In the genomic region with DNA sequence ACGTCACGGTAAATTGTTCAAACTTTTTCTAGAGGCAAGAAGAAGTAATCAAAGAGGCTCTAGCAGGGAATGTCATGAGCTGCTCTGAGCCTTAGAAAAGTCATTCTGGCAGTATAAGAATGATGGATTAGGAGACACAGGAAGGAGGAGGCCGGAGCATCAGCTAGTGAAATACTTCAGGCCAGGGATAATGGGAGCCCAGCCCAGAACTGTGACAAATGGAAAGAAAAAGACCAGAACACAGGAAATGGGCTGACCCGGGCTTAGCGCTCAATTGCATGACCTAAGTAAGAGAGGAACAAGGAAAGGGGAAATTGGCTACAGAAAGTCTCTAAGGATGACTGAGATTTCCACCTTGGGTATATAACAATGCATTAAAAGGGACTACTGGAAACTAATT, we compare ENCODE assay signal across 12 cellular contexts.
DNase-seq lines count a peak whose midpoint lies in the region; ATAC-seq and TF ChIP-seq lines count a peak whose summit lies in the region.
"Had no signal": no experiment of that assay in that cellular context is flagged by ENCODE, and none has a peak within 500 bp of the region (broad histone marks: within the 10 kb centered on the region; RNA-seq: fewer than 3 reads in every experiment).

No MANE protein-coding gene starts in this region.

- H3K9me3 ChIP-seq in GM23248 (ENCODE audit: low read depth) (no peaks in the 10 kb centered on the region), esophagus muscularis mucosa (no peaks in the 10 kb centered on the region), lower lobe of right lung (no peaks in the 10 kb centered on the region)
- H3K9me3 ChIP-seq: neutrophil had no signal

- H3K79me2 ChIP-seq in GM23248 (ENCODE audit: insufficient read depth) = 0 out of 2 replicates have a peak, but pooled peaks cover 7% of the 10 kb centered on the region

- 1 to 6% methylated on average over 5 of the region's 5 CpGs for WGBS in GM23248 (ENCODE audit: low coverage in 1 of 2, low lambda C conversion rate in 2 of 2, missing lambda C conversion rate in 2 of 2), 2 experiments
- 20% methylated on average over 5 of the region's 5 CpGs for WGBS in esophagus muscularis mucosa

- DNase-seq in GM23248 (peak; percentile 94), esophagus muscularis mucosa (ENCODE audit: extremely low spot score) (peak; percentile 94), lower lobe of right lung (no peak), stromal cell of bone marrow (ENCODE audit: low read depth) (peak; percentile 88), ecto neural progenitor cell (ENCODE audit: low spot score) (no peak), activated gamma-delta T cell treated with Interleukin-2 at 50 U/mL for 16 hours (no peak), RPMI8226 (no peak)
- DNase-seq in effector memory CD8-positive, alpha-beta T cell = no peak
- DNase-seq: CD4-positive, alpha-beta memory T cell; hypothalamus had no signal

- TF ChIP-seq EP300 in esophagus muscularis mucosa (IDR thresholded peaks at IDR 0.05) = no peak

- H3K36me3 Mint-ChIP-seq in effector memory CD8-positive, alpha-beta T cell (ENCODE audit: insufficient read depth) = no peaks in the 10 kb centered on the region
- H3K36me3 Mint-ChIP-seq: CD4-positive, alpha-beta memory T cell had no signal

- peak; percentile 73 to 77 for ATAC-seq in lower lobe of right lung
- ATAC-seq in effector memory CD8-positive, alpha-beta T cell (replicated peaks) = no peak

- TF ChIP-seq POLR2A in esophagus muscularis mucosa (IDR thresholded peaks at IDR 0.05; ENCODE audit: low read depth) = no peak

- H3K27me3 Mint-ChIP-seq in effector memory CD8-positive, alpha-beta T cell = no peaks in the 10 kb centered on the region
- H3K27me3 Mint-ChIP-seq: CD4-positive, alpha-beta memory T cell had no signal

- H3K9me3 Mint-ChIP-seq in effector memory CD8-positive, alpha-beta T cell = no peaks in the 10 kb centered on the region

- H3K27me3 ChIP-seq in GM23248 (replicated peaks; ENCODE audit: insufficient read depth) (no peaks in the 10 kb centered on the region), esophagus muscularis mucosa (no peaks in the 10 kb centered on the region), lower lobe of right lung (ENCODE audit: low read depth) (no peaks in the 10 kb centered on the region)
- H3K27me3 ChIP-seq: neutrophil had no signal

- no peaks in the 10 kb centered on the region for H3K4me1 Mint-ChIP-seq in effector memory CD8-positive, alpha-beta T cell (ENCODE audit: low read depth in 2 of 2)
- H3K4me1 Mint-ChIP-seq: CD4-positive, alpha-beta memory T cell had no signal

- in situ Hi-C loops in GM23248 (cut with MboI) = no loop called here

- no peaks in the 10 kb centered on the region for H3K9me2 ChIP-seq in GM23248 (ENCODE audit: insufficient read depth)

- no peaks in the 10 kb centered on the region for H4K20me1 ChIP-seq in GM23248 (ENCODE audit: insufficient read depth)

- H3K27ac ChIP-seq in GM23248 (peak overlapping the region; percentile 73), esophagus muscularis mucosa (replicated peaks in 1 of 4) (peak overlapping the region; percentile 58 to 79 (median 73)), lower lobe of right lung (no peak overlapping the region)
- H3K27ac ChIP-seq: HL-60, neutrophil had no signal

- peaks cover 23% of the 10 kb centered on the region for H3K4me1 ChIP-seq in GM23248 (ENCODE audit: insufficient read depth)
- peaks cover 35 to 38% (median 36%) of the 10 kb centered on the region in 4 donors for H3K4me1 ChIP-seq in esophagus muscularis mucosa
- H3K4me1 ChIP-seq in lower lobe of right lung = peaks cover 12% of the 10 kb centered on the region

- intact Hi-C loops in esophagus muscularis mucosa (cut with DNase I) (no loop called here), lower lobe of right lung (cut with DNase I) (no loop called here)

- H3K4me2 ChIP-seq in GM23248 (ENCODE audit: unreplicated experiment) = peak overlapping the region; percentile 46

- H3K27ac Mint-ChIP-seq in effector memory CD8-positive, alpha-beta T cell = no peak overlapping the region
- H3K27ac Mint-ChIP-seq: CD4-positive, alpha-beta memory T cell had no signal

- no peak overlapping the region for H3K4me3 ChIP-seq in GM23248
- no peak overlapping the region for H3K4me3 ChIP-seq in esophagus muscularis mucosa
- no peak overlapping the region for H3K4me3 ChIP-seq in lower lobe of right lung

- no peak for TF ChIP-seq CTCF in esophagus muscularis mucosa (IDR thresholded peaks at IDR 0.05)
- no peak for TF ChIP-seq CTCF in lower lobe of right lung (IDR thresholded peaks at IDR 0.05)

- H3K4me3 Mint-ChIP-seq in effector memory CD8-positive, alpha-beta T cell = no peak overlapping the region
- H3K4me3 Mint-ChIP-seq: CD4-positive, alpha-beta memory T cell had no signal

- peak overlapping the region; percentile 52 for H2AFZ ChIP-seq in GM23248

- H3K36me3 ChIP-seq in GM23248 (ENCODE audit: low read depth) (no peaks in the 10 kb centered on the region), esophagus muscularis mucosa (no peaks in the 10 kb centered on the region), lower lobe of right lung (no peaks in the 10 kb centered on the region)
- H3K36me3 ChIP-seq: neutrophil had no signal

- H3K9ac ChIP-seq in GM23248 = peak overlapping the region; percentile 56

- H3F3A ChIP-seq in GM23248 (ENCODE audit: insufficient read depth) = peaks cover 16% of the 10 kb centered on the region

Comparison
In these comparisons a context has a peak if more than half of its experiments do, and no peak if none do; other contexts are left out.
1. DNase-seq: peak in GM23248 (single experiment), esophagus muscularis mucosa (single experiment) and stromal cell of bone marrow (single experiment); none in lower lobe of right lung (single experiment), ecto neural progenitor cell (single experiment), activated gamma-delta T cell treated with Interleukin-2 at 50 U/mL for 16 hours (single experiment), RPMI8226 (single experiment) and effector memory CD8-positive, alpha-beta T cell (0 of 3).